In the genomic region with DNA sequence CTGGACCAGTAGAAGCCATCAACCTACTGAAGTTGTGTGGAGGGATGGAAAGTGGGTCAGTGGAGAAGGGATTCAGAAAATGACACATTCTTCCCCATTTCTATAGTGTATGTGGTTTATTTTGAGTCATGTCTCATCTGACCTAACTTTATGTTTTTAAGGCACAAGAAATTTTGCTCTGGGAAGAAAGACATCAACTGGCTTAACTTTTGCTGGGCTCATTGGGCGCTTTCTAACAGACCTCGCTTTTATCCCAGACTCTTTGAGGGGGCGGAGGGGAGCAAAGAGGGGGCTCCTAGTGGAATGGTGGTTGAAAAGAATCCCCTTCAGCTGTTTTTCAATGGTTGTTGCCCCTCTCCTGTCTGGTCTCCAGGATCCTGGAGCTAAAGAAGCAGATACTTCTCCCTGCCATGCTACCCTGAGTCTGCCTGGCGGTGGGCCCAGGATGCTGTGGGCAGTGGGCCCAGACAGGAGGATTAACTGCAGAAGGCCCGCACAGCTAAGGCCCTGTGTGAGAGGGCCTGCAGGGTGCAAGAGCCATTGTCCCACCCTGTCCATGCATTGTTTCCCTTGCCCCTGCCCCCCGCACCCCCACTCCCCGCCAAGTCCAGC, we compare ENCODE assay signal across 15 cellular contexts. TPM values are rescaled to one million over a fixed set of nuclear protein-coding genes. Genes with fewer than 3 reads are reported as not detected.
DNase-seq lines count a peak whose midpoint lies in the region; ATAC-seq and TF ChIP-seq lines count a peak whose summit lies in the region.
"Had no signal": no experiment of that assay in that cellular context is flagged by ENCODE, and none has a peak within 500 bp of the region (broad histone marks: within the 10 kb centered on the region; RNA-seq: fewer than 3 reads in every experiment).

No MANE protein-coding gene starts in this region.

- H3K36me3 Mint-ChIP-seq in activated naive CD4-positive, alpha-beta T cell treated with anti-CD3 and anti-CD28 coated beads, Interleukin-2, amount 50 U/mL, for 72 hours, result peaks cover 12 to 14% of the 10 kb centered on the region in 2 donors

- H3K9me3 ChIP-seq in tibial artery (no peaks in the 10 kb centered on the region), SJCRH30 (replicated peaks) (no peaks in the 10 kb centered on the region)
- H3K9me3 ChIP-seq: suprapubic skin had no signal

- no peak for DNase-seq in activated naive CD4-positive, alpha-beta T cell treated with anti-CD3 and anti-CD28 coated beads, Interleukin-2, amount 50 U/mL, for 72 hours (ENCODE audit: low spot score in 2 of 2)
- no peak for DNase-seq in activated naive CD4-positive, alpha-beta T cell treated with Interleukin-2 at 50 U/mL for 16 hours
- peak; percentile 34 for DNase-seq in amniotic epithelial cell (ENCODE audit: low read depth)
- peak in 36 of 51 donors; percentile 17 to 85 (median 64) for DNase-seq in hypothalamus (lab: John Stamatoyannopoulos, UW)
- DNase-seq in tibial artery, result peak; percentile 25 to 81
- DNase-seq in SJCRH30, result no peak
- no peak for DNase-seq in dedifferentiated amniotic fluid mesenchymal stem cell (ENCODE audit: extremely low spot score)
- DNase-seq: activated gamma-delta T cell treated with Interleukin-2 at 50 U/mL for 16 hours, NCI-H345, T-helper 2 cell had no signal

- H3K27me3 ChIP-seq in tibial artery (no peaks in the 10 kb centered on the region), SJCRH30 (no peaks in the 10 kb centered on the region)
- H3K27me3 ChIP-seq: suprapubic skin had no signal

- TF ChIP-seq CTCF in tibial artery (IDR thresholded peaks at IDR 0.05), result no peak

- H3K4me1 ChIP-seq in tibial artery (peaks cover 0 to 56% (median 41%) of the 10 kb centered on the region in 4 donors), SJCRH30 (peaks cover 13% of the 10 kb centered on the region)

- intact Hi-C loops in tibial artery (cut with DNase I; ENCODE audit: low total_unique reads), result no loop called here

- peak; percentile 48 to 70 for ATAC-seq in activated naive CD4-positive, alpha-beta T cell treated with anti-CD3 and anti-CD28 coated beads, Interleukin-2, amount 50 U/mL, for 72 hours
- no peak for ATAC-seq in GM21526 (IDR thresholded peaks at IDR 0.05; ENCODE audit: low FRiP score, unreplicated experiment)

- H3K9me3 Mint-ChIP-seq in activated naive CD4-positive, alpha-beta T cell treated with anti-CD3 and anti-CD28 coated beads, Interleukin-2, amount 50 U/mL, for 72 hours, result no peaks in the 10 kb centered on the region

- H3K27ac ChIP-seq in tibial artery, result peak overlapping the region; percentile 29 to 45
- no peak overlapping the region for H3K27ac ChIP-seq in SJCRH30
- H3K27ac ChIP-seq: C4-2B, suprapubic skin had no signal

- H3K27ac Mint-ChIP-seq in activated naive CD4-positive, alpha-beta T cell treated with anti-CD3 and anti-CD28 coated beads, Interleukin-2, amount 50 U/mL, for 72 hours, result peak overlapping the region; percentile 79 to 82

- H3K36me3 ChIP-seq in tibial artery (peaks cover 20 to 74% (median 47%) of the 10 kb centered on the region in 3 donors), SJCRH30 (peaks cover 8% of the 10 kb centered on the region)

- H3K4me3 ChIP-seq in tibial artery (no peak overlapping the region), SJCRH30 (no peak overlapping the region)
- H3K4me3 ChIP-seq: lung, suprapubic skin had no signal

RNA-seq across cellular contexts. Expression of gene CSRNP1, which starts 14.5 kb away (rescaled TPM):
- 10 to 100 TPM; 72.9 to 87.1 TPM for total RNA-seq in activated naive CD4-positive, alpha-beta T cell treated with anti-CD3 and anti-CD28 coated beads, Interleukin-2, amount 50 U/mL, for 72 hours
- total RNA-seq in SJCRH30 (2014; rRNA removed; shearing (Covaris generic)), result 4.4 TPM in 2 replicates

RNA-seq across cellular contexts. Expression of gene TTC21A, which starts 31.4 kb away (rescaled TPM):
- total RNA-seq in activated naive CD4-positive, alpha-beta T cell treated with anti-CD3 and anti-CD28 coated beads, Interleukin-2, amount 50 U/mL, for 72 hours, result 1 to 10 TPM; 1.6 to 2.5 TPM
- total RNA-seq in SJCRH30 (2014; rRNA removed; shearing (Covaris generic)), result 0.36 and 0.56 TPM in 2 replicates

RNA-seq across cellular contexts. Expression of gene GORASP1, which starts 31.5 kb away (rescaled TPM):
- total RNA-seq in activated naive CD4-positive, alpha-beta T cell treated with anti-CD3 and anti-CD28 coated beads, Interleukin-2, amount 50 U/mL, for 72 hours, result 10 to 100 TPM; 19.0 to 22.7 TPM
- total RNA-seq in SJCRH30 (2014; rRNA removed; shearing (Covaris generic)), result 21.0 and 23.1 TPM in 2 replicates

RNA-seq across cellular contexts. Expression of gene XIRP1, which starts 53.5 kb away (rescaled TPM):
- 1 to 10 TPM in 1 of 2 donors, under 1 TPM in 1; 0.14 to 4.1 TPM for total RNA-seq in activated naive CD4-positive, alpha-beta T cell treated with anti-CD3 and anti-CD28 coated beads, Interleukin-2, amount 50 U/mL, for 72 hours
- total RNA-seq in SJCRH30 (2014; rRNA removed; shearing (Covaris generic)), result 0.61 and 0.91 TPM in 2 replicates
- total RNA-seq: H1, suprapubic skin had no signal

Comparison
In these comparisons a context has a peak if more than half of its experiments do, and no peak if none do; other contexts are left out.
1. DNase-seq: peak in amniotic epithelial cell (single experiment), hypothalamus (36 of 51) and tibial artery (2 of 2); none in activated naive CD4-positive, alpha-beta T cell treated with anti-CD3 and anti-CD28 coated beads, Interleukin-2, amount 50 U/mL, for 72 hours (0 of 2), activated naive CD4-positive, alpha-beta T cell treated with Interleukin-2 at 50 U/mL for 16 hours (single experiment), SJCRH30 (0 of 2) and dedifferentiated amniotic fluid mesenchymal stem cell (single experiment).
2. RNA of gene CSRNP1, which starts 14.5 kb away (total RNA-seq): 72.9 to 87.1 TPM in activated naive CD4-positive, alpha-beta T cell treated with anti-CD3 and anti-CD28 coated beads, Interleukin-2, amount 50 U/mL, for 72 hours; 4.4 TPM in SJCRH30; every median in the first group is over 10 times any median in the second.